In genomic region chr11:30447246-30447645, GRCh38 we compare ENCODE assay signal across 13 cellular contexts.
DNase-seq lines count a peak whose midpoint lies in the region; TF ChIP-seq lines count a peak whose summit lies in the region.
"Had no signal": no experiment of that assay in that cellular context is flagged by ENCODE, and none has a peak within 500 bp of the region (broad histone marks: within the 10 kb centered on the region; RNA-seq: fewer than 3 reads in every experiment).

No MANE protein-coding gene starts in this region.

- H3K27ac Mint-ChIP-seq in brain (peak overlapping the region in 3 of 5 experiments; percentile 13 to 49 (median 32)), mesothelial cell of epicardium (peak overlapping the region; percentile 54)
- H3K27ac Mint-ChIP-seq: CD4-positive, alpha-beta memory T cell had no signal

- H3K4me3 Mint-ChIP-seq in brain = peak overlapping the region in 1 of 5 experiments; percentile 6
- no peak overlapping the region for H3K4me3 Mint-ChIP-seq in mesothelial cell of epicardium
- H3K4me3 Mint-ChIP-seq: CD14-positive monocyte; CD4-positive, alpha-beta memory T cell; H9 had no signal

- TF ChIP-seq CTCF in brain (conservative IDR thresholded peaks at IDR 0.05) (no peak), mesothelial cell of epicardium (IDR thresholded peaks at IDR 0.05; ENCODE audit: unreplicated experiment) (no peak)

- DNase-seq in NCI-H1417 (lab: John Stamatoyannopoulos, UW) (peak in 2 of 3 experiments; percentile 7 to 57), NCI-H1417 treated with DMSO at 0.1 percent for 48 hours (lab: John Stamatoyannopoulos, UW) (no peak), mesothelial cell of epicardium (ENCODE audit: low spot score in 2 of 2, unreplicated experiment in 2 of 2) (no peak), NCI-H748 (lab: John Stamatoyannopoulos, UW; ENCODE audit: unreplicated experiment) (no peak), NCI-H1436 treated with DMSO at 0.1 percent for 48 hours (lab: John Stamatoyannopoulos, UW) (no peak), NOMO-1 treated with DMSO at 0.1 percent for 48 hours (lab: John Stamatoyannopoulos, UW; ENCODE audit: unreplicated experiment) (no peak)
- DNase-seq: CD4-positive, alpha-beta memory T cell; DMS153; GDM1; GM23248; H9 had no signal

- peaks cover 46% of the 10 kb centered on the region for H3K4me1 Mint-ChIP-seq in brain
- H3K4me1 Mint-ChIP-seq in mesothelial cell of epicardium = peaks cover 57% of the 10 kb centered on the region
- H3K4me1 Mint-ChIP-seq: CD14-positive monocyte; CD4-positive, alpha-beta memory T cell had no signal

- no peaks in the 10 kb centered on the region for H3K36me3 Mint-ChIP-seq in brain
- H3K36me3 Mint-ChIP-seq in mesothelial cell of epicardium = peaks cover 3% of the 10 kb centered on the region
- H3K36me3 Mint-ChIP-seq: CD14-positive monocyte; CD4-positive, alpha-beta memory T cell had no signal

- no peaks in the 10 kb centered on the region for H3K9me3 Mint-ChIP-seq in brain
- H3K9me3 Mint-ChIP-seq in mesothelial cell of epicardium = no peaks in the 10 kb centered on the region
- H3K9me3 Mint-ChIP-seq: H9 had no signal

- H3K27me3 Mint-ChIP-seq in brain (no peaks in the 10 kb centered on the region), mesothelial cell of epicardium (ENCODE audit: low read depth) (no peaks in the 10 kb centered on the region)

Comparison
In these comparisons a context has a peak if more than half of its experiments do, and no peak if none do; other contexts are left out.
1. DNase-seq: peak in NCI-H1417 (2 of 3); none in NCI-H1417 treated with DMSO at 0.1 percent for 48 hours (single experiment), mesothelial cell of epicardium (0 of 2), NCI-H748 (single experiment), NCI-H1436 treated with DMSO at 0.1 percent for 48 hours (single experiment) and NOMO-1 treated with DMSO at 0.1 percent for 48 hours (single experiment).